In the genomic region with DNA sequence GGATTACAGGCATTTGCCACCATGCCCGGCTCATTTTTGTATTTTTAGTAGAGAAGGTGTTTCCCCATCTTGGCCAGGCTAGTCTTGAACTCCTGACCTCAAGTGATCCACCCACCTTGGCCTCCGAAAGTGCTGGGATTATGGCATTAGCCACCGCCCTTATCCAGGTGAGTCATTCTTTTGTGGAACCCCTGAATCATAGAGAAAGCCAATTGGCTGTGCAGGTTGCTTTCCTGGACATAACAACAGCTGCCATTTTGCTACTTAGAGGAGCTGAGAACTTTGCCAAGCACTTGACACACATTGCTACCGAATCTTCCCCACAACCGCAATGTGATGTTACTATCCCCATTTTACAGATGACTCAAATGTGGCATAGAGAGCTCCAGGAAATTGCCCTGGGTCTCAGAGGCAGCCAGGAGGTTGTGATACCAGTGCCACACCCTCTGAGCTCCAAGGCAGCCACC, we compare ENCODE assay signal across 10 cellular contexts. TPM values are rescaled to one million over a fixed set of nuclear protein-coding genes. Genes with fewer than 3 reads are reported as not detected.
DNase-seq lines count a peak whose midpoint lies in the region; ATAC-seq, FAIRE-seq and TF ChIP-seq lines count a peak whose summit lies in the region.
"Had no signal": no experiment of that assay in that cellular context is flagged by ENCODE, and none has a peak within 500 bp of the region (broad histone marks: within the 10 kb centered on the region; RNA-seq: fewer than 3 reads in every experiment).

No MANE protein-coding gene starts in this region.

- FAIRE-seq in urothelium cell line (lab: Jason Lieb, UNC), result no peak

- H3K9me3 Mint-ChIP-seq in stimulated activated memory B cell treated with anti-CD40 and anti-IgM and Interleukin-4, amounts not matched to agents 10 μg/mL and 1 μg/mL and 100 μg/mL, for 72 hours, result no peaks in the 10 kb centered on the region

- no peaks in the 10 kb centered on the region for H3K36me3 ChIP-seq in esophagus squamous epithelium

- no peaks in the 10 kb centered on the region for H3K9me3 ChIP-seq in esophagus squamous epithelium
- H3K9me3 ChIP-seq: mucosa of descending colon had no signal

- no peaks in the 10 kb centered on the region for H3K27me3 Mint-ChIP-seq in stimulated activated memory B cell treated with anti-CD40 and anti-IgM and Interleukin-4, amounts not matched to agents 10 μg/mL and 1 μg/mL and 100 μg/mL, for 72 hours

- peak overlapping the region in 3 of 4 donors; percentile 33 to 65 (median 37) for H3K27ac ChIP-seq in esophagus squamous epithelium

- peaks cover 84% of the 10 kb centered on the region for H3K36me3 Mint-ChIP-seq in stimulated activated memory B cell treated with anti-CD40 and anti-IgM and Interleukin-4, amounts not matched to agents 10 μg/mL and 1 μg/mL and 100 μg/mL, for 72 hours

- 36% methylated on average over 5 of the region's 5 CpGs for whole genome bisulfite sequencing in esophagus squamous epithelium, 2 donors

- peak overlapping the region; percentile 94 for H3K27ac Mint-ChIP-seq in stimulated activated memory B cell treated with anti-CD40 and anti-IgM and Interleukin-4, amounts not matched to agents 10 μg/mL and 1 μg/mL and 100 μg/mL, for 72 hours

- no peak overlapping the region for H3K4me3 Mint-ChIP-seq in stimulated activated memory B cell treated with anti-CD40 and anti-IgM and Interleukin-4, amounts not matched to agents 10 μg/mL and 1 μg/mL and 100 μg/mL, for 72 hours

- no peak overlapping the region for H3K4me3 ChIP-seq in esophagus squamous epithelium
- H3K4me3 ChIP-seq: mucosa of descending colon had no signal

- peaks cover 0 to 46% (median 24%) of the 10 kb centered on the region in 3 donors for H3K4me1 ChIP-seq in esophagus squamous epithelium

- TF ChIP-seq CTCF in esophagus squamous epithelium (IDR thresholded peaks at IDR 0.05), result no peak

- peak; percentile 52 for ATAC-seq in stimulated activated memory B cell treated with anti-CD40 and anti-IgM and Interleukin-4, amounts not matched to agents 10 μg/mL and 1 μg/mL and 100 μg/mL, for 72 hours
- no peak for ATAC-seq in left ventricle myocardium superior
- ATAC-seq: mucosa of descending colon had no signal

- TF ChIP-seq POLR2A in esophagus squamous epithelium (IDR thresholded peaks at IDR 0.05), result no peak

- H3K27me3 ChIP-seq in esophagus squamous epithelium, result no peaks in the 10 kb centered on the region

- intact Hi-C loops in esophagus squamous epithelium (cut with DNase I), result no loop called here
- intact Hi-C loops in left ventricle myocardium superior (cut with micrococcal nuclease), result no loop called here

- peaks cover 83% of the 10 kb centered on the region for H3K4me1 Mint-ChIP-seq in stimulated activated memory B cell treated with anti-CD40 and anti-IgM and Interleukin-4, amounts not matched to agents 10 μg/mL and 1 μg/mL and 100 μg/mL, for 72 hours

- DNase-seq in activated naive CD4-positive, alpha-beta T cell treated with Interleukin-2 at 50 U/mL for 16 hours, result peak; percentile 56
- no peak for DNase-seq in activated naive CD4-positive, alpha-beta T cell (lab: John Stamatoyannopoulos, UW)
- peak; percentile 41 for DNase-seq in NCI-H69 (lab: John Stamatoyannopoulos, UW)
- no peak for DNase-seq in esophagus squamous epithelium (lab: John Stamatoyannopoulos, UW)
- no peak for DNase-seq in NCI-H345 treated with DMSO at 0.1 percent for 48 hours (lab: John Stamatoyannopoulos, UW; ENCODE audit: unreplicated experiment)
- DNase-seq in urothelium cell line (ENCODE audit: low spot score), result no peak
- no peak for DNase-seq in left ventricle myocardium superior
- DNase-seq: amygdala, mucosa of descending colon had no signal

RNA-seq across cellular contexts. Expression of gene SETBP1, which starts 36.0 kb away (rescaled TPM):
- total RNA-seq in esophagus squamous epithelium, result 10 to 100 TPM in 1 of 4 donors, 1 to 10 TPM in 3; 2.6 to 18.5 (median 6.4) TPM
- 6.7 TPM for total RNA-seq in left ventricle myocardium superior

Comparison
In these comparisons a context has a peak if more than half of its experiments do, and no peak if none do; other contexts are left out.
1. DNase-seq: peak in activated naive CD4-positive, alpha-beta T cell treated with Interleukin-2 at 50 U/mL for 16 hours (single experiment) and NCI-H69 (single experiment); none in activated naive CD4-positive, alpha-beta T cell (0 of 4), esophagus squamous epithelium (single experiment), NCI-H345 treated with DMSO at 0.1 percent for 48 hours (single experiment), urothelium cell line (single experiment) and left ventricle myocardium superior (single experiment).